ENCODE assay signal across 8 cellular contexts in genomic region chr2:25339791-25340339, GRCh38. TPM values are rescaled to one million over a fixed set of nuclear protein-coding genes. Genes with fewer than 3 reads are reported as not detected.
A peak's percentile ranks its signal among the peaks of the same experiment; 100 is the strongest.
DNase-seq lines count a peak whose midpoint lies in the region; ATAC-seq, FAIRE-seq and TF ChIP-seq lines count a peak whose summit lies in the region.

No MANE protein-coding gene starts in this region.

- DNase-seq in CD14-positive monocyte (ENCODE audit: low spot score) (no peak), NCI-H146 (lab: John Stamatoyannopoulos, UW) (peak; percentile 71), K562 (ENCODE audit: extremely low read depth in 1 of 4, low spot score in 3 of 4) (no peak), left kidney (ENCODE audit: low read depth, low spot score) (peak; percentile 83)
- DNase-seq in activated CD4-positive, alpha-beta T cell treated with anti-CD3 and anti-CD28 coated beads, Interleukin-2, amount 50 U/mL, for 4 hours: no peak

- 34% methylated on average over 21 of the region's 26 CpGs for WGBS in K562 (ENCODE audit: insufficient coverage, low coverage, missing lambda C conversion rate)
- WGBS in thymus: 90% methylated on average over 26 of the region's 26 CpGs

- no peak for FAIRE-seq in K562 (lab: Jason Lieb, UNC)

- no peak for TF ChIP-seq POLR2A in K562 (conservative IDR thresholded peaks at IDR 0.05)

- no peak for TF ChIP-seq CTCF in CD14-positive monocyte (IDR thresholded peaks at IDR 0.05)
- no peak for TF ChIP-seq CTCF in K562 (IDR thresholded peaks at IDR 0.05 in 2 of 3, conservative IDR thresholded peaks at IDR 0.05 in 1 of 3; ENCODE audit: insufficient read depth in 2 of 3, low read depth in 1 of 3, low read length in 3 of 3)

- H3K4me3 ChIP-seq in K562: no peak overlapping the region
- H3K4me3 ChIP-seq in thymus (ENCODE audit: low read length): peak overlapping the region; percentile 88

- H3K9me3 ChIP-seq in K562 (replicated peaks; ENCODE audit: control insufficient read depth, insufficient read depth, low read depth, low read length) (no peaks in the 10 kb centered on the region), thymus (ENCODE audit: control insufficient read depth) (no peaks in the 10 kb centered on the region)

- no peak for ATAC-seq in K562
- no peak for ATAC-seq in HG03175 (IDR thresholded peaks at IDR 0.05; ENCODE audit: unreplicated experiment)
- ATAC-seq in GM18502 (IDR thresholded peaks at IDR 0.05; ENCODE audit: poor library complexity, unreplicated experiment): no peak

- H3K36me3 ChIP-seq in K562 (ENCODE audit: control insufficient read depth, insufficient read depth, low read length): no peaks in the 10 kb centered on the region
- H3K36me3 ChIP-seq in thymus (ENCODE audit: control insufficient read depth, insufficient read depth): no peaks in the 10 kb centered on the region

- H3K4me3 Mint-ChIP-seq in CD14-positive monocyte: peak overlapping the region; percentile 55 to 73

- no peaks in the 10 kb centered on the region for H3K79me2 ChIP-seq in K562 (ENCODE audit: control insufficient read depth, insufficient read depth, low read length)

- no peak overlapping the region for H2AFZ ChIP-seq in K562 (ENCODE audit: low read depth, low read length)

- BruUV-seq in K562 (replicated peaks; lab: Mats Ljungman, UMichigan): no TSS peak

- H3K4me2 ChIP-seq in K562 (ENCODE audit: insufficient read depth, low read length): no peak overlapping the region

- peaks cover 39 to 64% of the 10 kb centered on the region in 2 experiments for H3K27me3 ChIP-seq in K562 (ENCODE audit: control insufficient read depth in 2 of 2, insufficient read depth in 2 of 2, low read length in 2 of 2)
- no peaks in the 10 kb centered on the region for H3K27me3 ChIP-seq in thymus (ENCODE audit: control insufficient read depth, insufficient read depth)

- H3K36me3 Mint-ChIP-seq in CD14-positive monocyte: peaks cover 18% of the 10 kb centered on the region in 2 donors

- POLR2A ChIA-PET in K562 (lab: Yijun Ruan, JAX): interaction anchor here (0.7 to 1.6 kb wide), 3 partner anchors 13 to 30 kb away, joined by 3 to 4 read pairs (median 4); no protein-coding TSS in a partner anchor

- no peak overlapping the region for H3K9ac ChIP-seq in K562 (ENCODE audit: insufficient read depth in 1 of 2, low read depth in 2 of 2, low read length in 2 of 2)

- in situ Hi-C loops in K562 (cut with MboI): no loop called here

- peaks cover 0 to 27% of the 10 kb centered on the region in 2 experiments; a peak in 4 of 5 replicates for H3K4me1 ChIP-seq in K562 (replicated peaks in 1 of 2; ENCODE audit: control insufficient read depth in 2 of 2, insufficient read depth in 2 of 2, low read length in 2 of 2)
- H3K4me1 ChIP-seq in thymus (ENCODE audit: control insufficient read depth, insufficient read depth, low read length): peaks cover 11% of the 10 kb centered on the region

- peaks cover 34% of the 10 kb centered on the region for H3K4me1 Mint-ChIP-seq in CD14-positive monocyte

- no peak overlapping the region for H3K27ac Mint-ChIP-seq in CD14-positive monocyte

- peaks cover 3% of the 10 kb centered on the region for H3K9me1 ChIP-seq in K562 (ENCODE audit: control insufficient read depth, insufficient read depth, low read length)

- TF ChIP-seq EP300 in K562 (IDR thresholded peaks at IDR 0.05; ENCODE audit: low read length): no peak

- intact Hi-C loops in CD14-positive monocyte (cut with micrococcal nuclease) (loop anchor here (5.0 to 10.0 kb wide), 3 partner anchors 38 to 65 kb away; no protein-coding TSS in a partner anchor), K562 (cut with micrococcal nuclease) (no loop called here)

- CTCF ChIA-PET in K562 (lab: Yijun Ruan, JAX; ENCODE audit: low intra/inter-chr PET ratio): no interaction called here

- TF ChIP-seq RAD21 in K562 (CRISPR knock-in tag; conservative IDR thresholded peaks at IDR 0.05 in 1 of 2, IDR thresholded peaks at IDR 0.05 in 1 of 2): no peak

- peaks cover 30% of the 10 kb centered on the region for H4K20me1 ChIP-seq in K562 (replicated peaks; ENCODE audit: control insufficient read depth, insufficient read depth, low read length)

- no peak overlapping the region for H3K27ac ChIP-seq in K562 (ENCODE audit: extremely low read depth, low read depth, low read length)
- H3K27ac ChIP-seq in thymus (ENCODE audit: low read depth): peak overlapping the region; percentile 61

- no peaks in the 10 kb centered on the region for H3K9me3 Mint-ChIP-seq in CD14-positive monocyte

- peaks cover 9 to 18% (median 12%) of the 10 kb centered on the region in 3 donors for H3K27me3 Mint-ChIP-seq in CD14-positive monocyte (ENCODE audit: low read depth in 3 of 3)

TF ChIP-seq in K562, 482 proteins besides CTCF, POLR2A, EP300 and RAD21:
- TF ChIP-seq RBFOX2 (IDR thresholded peaks at IDR 0.05; ENCODE audit: low read depth, low read length): 0 out of 2 replicates have a peak, but pooled peaks have one; percentile 15
- TF ChIP-seq ZBTB33 (CRISPR knock-in tag; IDR thresholded peaks at IDR 0.05): peak; percentile 32; the same call in 1 of the 2 replicates
- no peak for TF ChIP-seq ZKSCAN8 (CRISPR knock-in tag; IDR thresholded peaks at IDR 0.05)
- TF ChIP-seq MAZ (CRISPR knock-in tag; conservative IDR thresholded peaks at IDR 0.05 in 1 of 2, IDR thresholded peaks at IDR 0.05 in 1 of 2): no peak
TF ChIP-seq in K562: peak in this region for 2.

RNA-seq across cellular contexts. Expression of gene DNMT3A, which starts 1.9 kb away (rescaled TPM):
- 1 to 10 TPM; 1.7 to 2.7 TPM for polyA plus RNA-seq in CD14-positive monocyte
- total RNA-seq in K562 (2011; cell fraction: chromatin; rRNA removed; ENCODE audit: low replicate concordance): 17.3 and 36.0 TPM in 2 replicates
- total RNA-seq in K562 (2011; cell fraction: nucleolus; rRNA removed): 20.7 and 22.2 TPM in 2 replicates
- total RNA-seq in K562 (2011; cell fraction: nucleoplasm; rRNA removed): 15.0 and 23.5 TPM in 2 replicates
- 6.3 and 7.0 TPM in 2 replicates for total RNA-seq in K562 (2014; rRNA removed)
- 3.7 and 4.4 TPM in 2 replicates for total RNA-seq in K562 (2014; rRNA removed; fragmentation: Illumina TruSeq; extraction: Trizol)
- 4.5 and 5.0 TPM in 2 replicates for total RNA-seq in K562 (2015; rRNA removed; fragmentation: Illumina TruSeq; extraction: Trizol)
- 13.5 and 16.0 TPM in 2 replicates for total RNA-seq in K562 (2021)
- polyA plus RNA-seq in K562 (2011; rRNA removed): 4.6 and 4.8 TPM in 2 replicates
- polyA plus RNA-seq in K562 (2011; cell fraction: cytosol; rRNA removed): 5.2 TPM in 2 replicates
- polyA plus RNA-seq in K562 (2011; cell fraction: nucleus; rRNA removed): 13.6 and 23.1 TPM in 2 replicates
- 7.3 and 8.9 TPM in 2 replicates for polyA plus RNA-seq in K562 (2012)
- polyA plus RNA-seq in K562 (2014; fragmentation: Illumina TruSeq; extraction: Trizol): 5.9 and 6.1 TPM in 2 replicates
- 1 to 10 TPM; 3.0 to 8.7 TPM for polyA plus RNA-seq in K562 (2014; fragmentation: Nextera tagmentation; extraction: Ambion mirVana)
- polyA plus RNA-seq in K562 (2014; rRNA removed): 6.2 and 9.4 TPM in 2 replicates
- 7.9 and 9.0 TPM in 2 replicates for polyA minus RNA-seq in K562 (2011; rRNA and poly(A)+ RNA removed)
- polyA minus RNA-seq in K562 (2011; cell fraction: cytosol; rRNA and poly(A)+ RNA removed): 10.6 and 17.4 TPM in 2 replicates
- 9.6 and 10.0 TPM in 2 replicates for polyA minus RNA-seq in K562 (2011; cell fraction: nucleus; rRNA and poly(A)+ RNA removed)
- 22.7 TPM for polyA plus RNA-seq in thymus

Comparison
In these comparisons a context has a peak if more than half of its experiments do, and no peak if none do; other contexts are left out.
1. DNase-seq: peak in NCI-H146 (single experiment) and left kidney (single experiment); none in CD14-positive monocyte (single experiment), K562 (0 of 4) and activated CD4-positive, alpha-beta T cell treated with anti-CD3 and anti-CD28 coated beads, Interleukin-2, amount 50 U/mL, for 4 hours (0 of 2).